9 cellular contexts compared by ENCODE assay signal in the genomic region with DNA sequence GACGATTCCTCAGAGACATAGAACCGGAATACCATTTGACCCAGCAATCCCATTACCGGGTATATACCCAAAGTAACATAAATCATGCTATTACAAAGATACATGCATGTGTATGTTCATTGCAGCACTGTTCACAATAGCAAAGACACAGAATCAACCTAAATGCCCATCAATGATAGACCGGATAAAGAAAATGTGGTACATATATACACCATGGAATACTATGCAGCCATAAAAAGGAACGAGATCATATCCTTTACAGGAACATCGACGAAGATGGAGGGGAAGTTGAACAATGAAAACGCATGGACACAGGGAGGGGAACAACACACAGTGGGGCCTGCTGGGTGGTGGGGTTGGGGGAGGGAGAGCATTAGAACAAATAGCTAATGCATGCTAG. TPM values are rescaled to one million over a fixed set of nuclear protein-coding genes. Genes with fewer than 3 reads are reported as not detected.
DNase-seq lines count a peak whose midpoint lies in the region; ATAC-seq and TF ChIP-seq lines count a peak whose summit lies in the region.
"Not testable (repeated sequence)": the region's sequence is repeated elsewhere in the genome, so short reads cannot be mapped to it uniquely, and the experiment has no call there.
"Had no signal": no experiment of that assay in that cellular context is flagged by ENCODE, and none has a peak within 500 bp of the region (broad histone marks: within the 10 kb centered on the region; RNA-seq: fewer than 3 reads in every experiment).

No MANE protein-coding gene starts in this region.

- H3K27ac Mint-ChIP-seq in CD8-positive, alpha-beta T cell = peak overlapping the region; percentile 33
- H3K27ac Mint-ChIP-seq in activated CD4-positive, alpha-beta T cell treated with anti-CD3 and anti-CD28 coated beads, Interleukin-2, amount 10 ng/mL, durations not matched to agents 7 days and 5 days = peak overlapping the region; percentile 34
- H3K27ac Mint-ChIP-seq in activated naive CD8-positive, alpha-beta T cell treated with anti-CD3 and anti-CD28 coated beads, Interleukin-2, amount 10 ng/mL, durations not matched to agents 7 days and 5 days = peak overlapping the region; percentile 50
- peak overlapping the region; percentile 69 for H3K27ac Mint-ChIP-seq in central memory CD8-positive, alpha-beta T cell (ENCODE audit: low read depth)
- peak overlapping the region; percentile 61 to 82 for H3K27ac Mint-ChIP-seq in natural killer cell
- H3K27ac Mint-ChIP-seq in stimulated activated naive B cell treated with anti-CD40 and anti-IgM and Interleukin-4, amounts not matched to agents 10 μg/mL and 1 μg/mL and 100 μg/mL, for 72 hours = peak overlapping the region; percentile 68

- not testable (repeated sequence) for H3K4me3 ChIP-seq in CD8-positive, alpha-beta T cell (ENCODE audit: low read depth, low read length); HEK293 (ENCODE audit: low read depth, low read length); aorta (ENCODE audit: low read length in 2 of 2)

- H3K4me1 Mint-ChIP-seq in CD8-positive, alpha-beta T cell (ENCODE audit: low read depth) = peaks cover 52% of the 10 kb centered on the region
- H3K4me1 Mint-ChIP-seq in activated CD4-positive, alpha-beta T cell treated with anti-CD3 and anti-CD28 coated beads, Interleukin-2, amount 10 ng/mL, durations not matched to agents 7 days and 5 days = peaks cover 18% of the 10 kb centered on the region
- H3K4me1 Mint-ChIP-seq in activated naive CD8-positive, alpha-beta T cell treated with anti-CD3 and anti-CD28 coated beads, Interleukin-2, amount 10 ng/mL, durations not matched to agents 7 days and 5 days = peaks cover 17% of the 10 kb centered on the region
- H3K4me1 Mint-ChIP-seq in central memory CD8-positive, alpha-beta T cell = peaks cover 62% of the 10 kb centered on the region
- peaks cover 69 to 78% of the 10 kb centered on the region in 2 donors for H3K4me1 Mint-ChIP-seq in natural killer cell
- H3K4me1 Mint-ChIP-seq in stimulated activated naive B cell treated with anti-CD40 and anti-IgM and Interleukin-4, amounts not matched to agents 10 μg/mL and 1 μg/mL and 100 μg/mL, for 72 hours = peaks cover 17 to 51% of the 10 kb centered on the region in 2 donors

- H3K9me3 Mint-ChIP-seq in CD8-positive, alpha-beta T cell = peaks cover 29% of the 10 kb centered on the region
- peaks cover 49% of the 10 kb centered on the region for H3K9me3 Mint-ChIP-seq in activated CD4-positive, alpha-beta T cell treated with anti-CD3 and anti-CD28 coated beads, Interleukin-2, amount 10 ng/mL, durations not matched to agents 7 days and 5 days
- peaks cover 34% of the 10 kb centered on the region for H3K9me3 Mint-ChIP-seq in activated naive CD8-positive, alpha-beta T cell treated with anti-CD3 and anti-CD28 coated beads, Interleukin-2, amount 10 ng/mL, durations not matched to agents 7 days and 5 days
- H3K9me3 Mint-ChIP-seq in central memory CD8-positive, alpha-beta T cell = peaks cover 24% of the 10 kb centered on the region
- peaks cover 6 to 17% of the 10 kb centered on the region in 2 donors for H3K9me3 Mint-ChIP-seq in natural killer cell
- H3K9me3 Mint-ChIP-seq in stimulated activated naive B cell treated with anti-CD40 and anti-IgM and Interleukin-4, amounts not matched to agents 10 μg/mL and 1 μg/mL and 100 μg/mL, for 72 hours = peaks cover 18 to 21% of the 10 kb centered on the region in 2 donors

- not testable (repeated sequence) for H3K27me3 ChIP-seq in CD8-positive, alpha-beta T cell (ENCODE audit: insufficient read depth, low read length); aorta (ENCODE audit: control insufficient read depth in 1 of 2, insufficient read depth in 2 of 2, low read length in 1 of 2)

- 95% methylated on average over 8 of the region's 8 CpGs for WGBS in aorta, 2 donors

- H3K4me1 ChIP-seq in CD8-positive, alpha-beta T cell (ENCODE audit: insufficient read depth, low read length); HEK293 (ENCODE audit: control insufficient read depth, insufficient read depth, low read length); aorta (ENCODE audit: control insufficient read depth in 1 of 2, insufficient read depth in 2 of 2, low read length in 2 of 2): not testable (repeated sequence)

- not testable (repeated sequence) for H3K27me3 Mint-ChIP-seq in CD8-positive, alpha-beta T cell (ENCODE audit: low read depth); activated CD4-positive, alpha-beta T cell treated with anti-CD3 and anti-CD28 coated beads, Interleukin-2, amount 10 ng/mL, durations not matched to agents 7 days and 5 days; activated naive CD8-positive, alpha-beta T cell treated with anti-CD3 and anti-CD28 coated beads, Interleukin-2, amount 10 ng/mL, durations not matched to agents 7 days and 5 days; central memory CD8-positive, alpha-beta T cell; natural killer cell (ENCODE audit: low read depth in 2 of 2); stimulated activated naive B cell treated with anti-CD40 and anti-IgM and Interleukin-4, amounts not matched to agents 10 μg/mL and 1 μg/mL and 100 μg/mL, for 72 hours

- H3K36me3 ChIP-seq in CD8-positive, alpha-beta T cell (ENCODE audit: insufficient read depth, low read length) = peaks cover 18% of the 10 kb centered on the region
- H3K36me3 ChIP-seq in HEK293 (ENCODE audit: control insufficient read depth in 2 of 2, insufficient read depth in 1 of 2, low read length in 2 of 2); aorta (ENCODE audit: control insufficient read depth in 1 of 2, insufficient read depth in 2 of 2, low read length in 1 of 2): not testable (repeated sequence)

- DNase-seq in CD8-positive, alpha-beta T cell; activated CD4-positive, alpha-beta T cell treated with anti-CD3 and anti-CD28 coated beads, Interleukin-2, amount 10 ng/mL, durations not matched to agents 7 days and 5 days; activated naive CD8-positive, alpha-beta T cell treated with anti-CD3 and anti-CD28 coated beads, Interleukin-2, amount 10 ng/mL, durations not matched to agents 7 days and 5 days; central memory CD8-positive, alpha-beta T cell (ENCODE audit: low spot score in 2 of 2); natural killer cell; stimulated activated naive B cell treated with anti-CD40 and anti-IgM and Interleukin-4, amounts not matched to agents 10 μg/mL and 1 μg/mL and 100 μg/mL, for 72 hours: not testable (repeated sequence)
- peak; percentile 9 for DNase-seq in aorta

- CTCF ChIA-PET in CD8-positive, alpha-beta T cell (lab: Charles Lee) = interaction anchor here (0.9 to 1.1 kb wide), 3 partner anchors 15 to 133 kb away, joined by 3 to 4 read pairs (median 3); no protein-coding TSS in a partner anchor
- CTCF ChIA-PET in HEK293 (lab: Yijun Ruan, JAX) = not testable (repeated sequence)
- CTCF ChIA-PET in activated CD4-positive, alpha-beta T cell treated with anti-CD3 and anti-CD28 coated beads, Interleukin-2, amount 10 ng/mL, durations not matched to agents 7 days and 5 days (lab: Charles Lee) = interaction anchor here (1.8 kb wide), 1 partner anchor 13 kb away, joined by 7 read pairs; no protein-coding TSS in a partner anchor

- H3K36me3 Mint-ChIP-seq in CD8-positive, alpha-beta T cell = peaks cover 84% of the 10 kb centered on the region
- H3K36me3 Mint-ChIP-seq in activated CD4-positive, alpha-beta T cell treated with anti-CD3 and anti-CD28 coated beads, Interleukin-2, amount 10 ng/mL, durations not matched to agents 7 days and 5 days (ENCODE audit: low read depth) = peaks cover 91% of the 10 kb centered on the region
- H3K36me3 Mint-ChIP-seq in activated naive CD8-positive, alpha-beta T cell treated with anti-CD3 and anti-CD28 coated beads, Interleukin-2, amount 10 ng/mL, durations not matched to agents 7 days and 5 days = peaks cover 69% of the 10 kb centered on the region
- peaks cover 28% of the 10 kb centered on the region for H3K36me3 Mint-ChIP-seq in central memory CD8-positive, alpha-beta T cell (ENCODE audit: insufficient read depth)
- peaks cover 30% of the 10 kb centered on the region for H3K36me3 Mint-ChIP-seq in natural killer cell
- peaks cover 54 to 81% of the 10 kb centered on the region in 2 donors for H3K36me3 Mint-ChIP-seq in stimulated activated naive B cell treated with anti-CD40 and anti-IgM and Interleukin-4, amounts not matched to agents 10 μg/mL and 1 μg/mL and 100 μg/mL, for 72 hours

- not testable (repeated sequence) for H3K4me3 Mint-ChIP-seq in CD8-positive, alpha-beta T cell; activated CD4-positive, alpha-beta T cell treated with anti-CD3 and anti-CD28 coated beads, Interleukin-2, amount 10 ng/mL, durations not matched to agents 7 days and 5 days; activated naive CD8-positive, alpha-beta T cell treated with anti-CD3 and anti-CD28 coated beads, Interleukin-2, amount 10 ng/mL, durations not matched to agents 7 days and 5 days; central memory CD8-positive, alpha-beta T cell; natural killer cell; stimulated activated naive B cell treated with anti-CD40 and anti-IgM and Interleukin-4, amounts not matched to agents 10 μg/mL and 1 μg/mL and 100 μg/mL, for 72 hours

- H3K27ac ChIP-seq in CD8-positive, alpha-beta T cell (ENCODE audit: low read depth, low read length); HEK293 (ENCODE audit: extremely low read depth, low read depth, low read length); aorta (ENCODE audit: low read depth in 1 of 2, low read length in 2 of 2): not testable (repeated sequence)

- not testable (repeated sequence) for TF ChIP-seq CTCF in CD8-positive, alpha-beta T cell (IDR thresholded peaks at IDR 0.05); HEK293 (tag by site-specific recombination; IDR thresholded peaks at IDR 0.05); natural killer cell (IDR thresholded peaks at IDR 0.05)

- H3K9me3 ChIP-seq in CD8-positive, alpha-beta T cell (ENCODE audit: low read length); HEK293 (ENCODE audit: control insufficient read depth, insufficient read depth, low read depth, low read length); aorta (ENCODE audit: control insufficient read depth, low read length): not testable (repeated sequence)

- not testable (repeated sequence) for ATAC-seq in CD8-positive, alpha-beta T cell; activated naive CD8-positive, alpha-beta T cell treated with anti-CD3 and anti-CD28 coated beads, Interleukin-2, amount 10 ng/mL, durations not matched to agents 7 days and 5 days (ENCODE audit: low read depth); central memory CD8-positive, alpha-beta T cell (replicated peaks; ENCODE audit: extremely low read depth, poor library complexity, severe bottlenecking); natural killer cell; stimulated activated naive B cell treated with anti-CD40 and anti-IgM and Interleukin-4, amounts not matched to agents 10 μg/mL and 1 μg/mL and 100 μg/mL, for 72 hours (replicated peaks); aorta (ENCODE audit: low FRiP score)

- intact Hi-C loops in CD8-positive, alpha-beta T cell (cut with DNase I, micrococcal nuclease); natural killer cell (cut with micrococcal nuclease); aorta (cut with DNase I): not testable (repeated sequence)

- POLR2A ChIA-PET in CD8-positive, alpha-beta T cell (lab: Charles Lee); HEK293 (lab: Yijun Ruan, JAX); activated CD4-positive, alpha-beta T cell treated with anti-CD3 and anti-CD28 coated beads, Interleukin-2, amount 10 ng/mL, durations not matched to agents 7 days and 5 days (lab: Charles Lee): not testable (repeated sequence)
- POLR2A ChIA-PET in activated naive CD8-positive, alpha-beta T cell treated with anti-CD3 and anti-CD28 coated beads, Interleukin-2, amount 10 ng/mL, durations not matched to agents 7 days and 5 days (lab: Charles Lee) = interaction anchor here (0.9 kb wide), 1 partner anchor 24 kb away, joined by 4 read pairs; no protein-coding TSS in a partner anchor

RNA-seq across cellular contexts. Expression of a gene that starts 22.4 kb away (rescaled TPM):
- 100 to 1,000 TPM; 114 to 117 TPM for total RNA-seq in CD8-positive, alpha-beta T cell
- 100 to 1,000 TPM; 160 to 167 TPM for total RNA-seq in activated CD4-positive, alpha-beta T cell treated with anti-CD3 and anti-CD28 coated beads, Interleukin-2, amount 10 ng/mL, durations not matched to agents 7 days and 5 days
- total RNA-seq in activated naive CD8-positive, alpha-beta T cell treated with anti-CD3 and anti-CD28 coated beads, Interleukin-2, amount 10 ng/mL, durations not matched to agents 7 days and 5 days = 100 to 1,000 TPM; 140 to 151 TPM
- total RNA-seq in natural killer cell (100 to 1,000 TPM; 196 to 233 (median 199) TPM), aorta (1 to 10 TPM; 1.8 to 1.9 TPM)
- 1 to 10 TPM in 1 of 2 donors, under 1 TPM in 1; 0.18 to 1.3 TPM for polyA plus RNA-seq in aorta
- total RNA-seq: GM23248 had no signal
- polyA plus RNA-seq: GM23248 had no signal

Comparison
In these comparisons a context has a peak if more than half of its experiments do, and no peak if none do; other contexts are left out.
1. RNA of a gene that starts 22.4 kb away (total RNA-seq): 196 to 233 TPM in natural killer cell, 160 to 167 TPM in activated CD4-positive, alpha-beta T cell treated with anti-CD3 and anti-CD28 coated beads, Interleukin-2, amount 10 ng/mL, durations not matched to agents 7 days and 5 days, 140 to 151 TPM in activated naive CD8-positive, alpha-beta T cell treated with anti-CD3 and anti-CD28 coated beads, Interleukin-2, amount 10 ng/mL, durations not matched to agents 7 days and 5 days and 114 to 117 TPM in CD8-positive, alpha-beta T cell; 1.8 to 1.9 TPM in aorta; every median in the first group is over 10 times any median in the second.
2. Peak in every context shown above with its lines, with median percentiles within 50 percentile points of each other: H3K27ac Mint-ChIP-seq.